Comparison of ENCODE assay signal across 8 cellular contexts in the genomic region with DNA sequence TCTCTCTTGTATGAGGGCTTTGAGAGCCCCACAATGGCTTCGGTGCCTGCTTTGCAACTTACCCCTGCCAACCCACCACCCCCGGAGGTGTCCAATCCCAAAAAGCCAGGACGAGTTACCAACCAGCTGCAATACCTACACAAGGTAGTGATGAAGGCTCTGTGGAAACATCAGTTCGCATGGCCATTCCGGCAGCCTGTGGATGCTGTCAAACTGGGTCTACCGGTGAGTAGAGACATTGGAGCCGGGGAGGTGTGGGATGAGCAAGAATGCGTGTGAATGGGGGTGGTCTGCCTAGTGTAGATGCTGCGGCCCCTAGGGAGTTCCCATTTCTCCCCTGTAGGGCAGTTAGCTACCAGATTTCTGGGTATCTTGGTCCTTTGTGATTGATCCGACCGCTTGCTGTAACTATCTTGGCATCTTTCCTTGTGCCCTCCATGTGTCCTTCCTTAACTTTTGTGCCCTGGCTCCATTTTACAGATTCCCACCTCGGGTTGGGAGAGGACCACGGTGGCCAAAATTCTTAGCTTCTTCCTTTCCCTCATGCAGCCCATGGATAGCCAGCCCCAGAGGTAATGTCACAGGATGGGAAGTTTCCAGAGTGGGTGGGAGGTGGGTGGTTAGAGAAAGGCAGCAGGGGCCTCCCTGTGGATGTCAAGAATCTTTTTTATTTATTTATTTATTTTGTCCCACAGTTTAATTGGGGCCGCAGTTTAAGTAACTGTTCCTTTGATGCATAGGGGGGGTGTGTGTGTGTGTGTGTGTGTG. TPM values are rescaled to one million over a fixed set of nuclear protein-coding genes. Genes with fewer than 3 reads are reported as not detected.
DNase-seq lines count a peak whose midpoint lies in the region; ATAC-seq and TF ChIP-seq lines count a peak whose summit lies in the region.

No MANE protein-coding gene starts in this region.

- H3K4me3 ChIP-seq in H7 (ENCODE audit: insufficient read depth, low read depth, low read length) (peak overlapping the region; percentile 97), foreskin fibroblast (ENCODE audit: low read depth in 1 of 2, low read length in 2 of 2) (peak overlapping the region; percentile 74 to 95), skeletal muscle tissue (ENCODE audit: low read length in 3 of 3) (peak overlapping the region; percentile 86 to 98 (median 87))

- H3K36me3 Mint-ChIP-seq in T-cell: peaks cover 76% of the 10 kb centered on the region

- POLR2A ChIA-PET in T-cell (lab: Charles Lee): interaction anchor here (0.8 to 3.4 kb wide), 4 partner anchors 10 to 41 kb away, joined by 3 to 49 read pairs (median 3); a partner anchor contains a TSS

- CTCF ChIA-PET in T-cell (lab: Charles Lee): interaction anchor here (0.6 to 14.4 kb wide), 8 partner anchors 7 to 136 kb away, joined by 3 to 207 read pairs (median 9); a partner anchor contains a TSS

- H3K27ac Mint-ChIP-seq in T-cell: peak overlapping the region; percentile 74 to 99

- H3K36me3 ChIP-seq in H7 (replicated peaks; ENCODE audit: control insufficient read depth, insufficient read depth, low read length): peaks cover 64% of the 10 kb centered on the region
- peaks cover 59 to 72% (median 72%) of the 10 kb centered on the region in 3 donors for H3K36me3 ChIP-seq in skeletal muscle tissue (ENCODE audit: control insufficient read depth in 3 of 3, insufficient read depth in 3 of 3, low read length in 3 of 3)

- H3K9me3 ChIP-seq in skeletal muscle tissue (ENCODE audit: control insufficient read depth in 3 of 3, low read length in 3 of 3): no peaks in the 10 kb centered on the region

- H3K27ac ChIP-seq in skeletal muscle tissue (ENCODE audit: low read depth, low read length): no peak overlapping the region

- peaks cover 44 to 69% (median 55%) of the 10 kb centered on the region in 3 donors for H3K4me1 Mint-ChIP-seq in T-cell

- no peak for DNase-seq in H7
- DNase-seq in T-cell: no peak
- DNase-seq in foreskin fibroblast: no peak
- DNase-seq in kidney tubule cell (ENCODE audit: low spot score): no peak
- no peak for DNase-seq in GM10266 (ENCODE audit: extremely low spot score)
- DNase-seq in midbrain (lab: John Stamatoyannopoulos, UW): no peak

- H3K27me3 Mint-ChIP-seq in T-cell: no peaks in the 10 kb centered on the region

- H3K27me3 ChIP-seq in H7 (ENCODE audit: control insufficient read depth, insufficient read depth, low read length) (no peaks in the 10 kb centered on the region), skeletal muscle tissue (ENCODE audit: control insufficient read depth in 3 of 3, insufficient read depth in 3 of 3, low read length in 3 of 3) (no peaks in the 10 kb centered on the region)

- ATAC-seq in T-cell (replicated peaks in 1 of 4) (no peak), GM21737 (IDR thresholded peaks at IDR 0.05; ENCODE audit: unreplicated experiment) (no peak)

- H3K9me3 Mint-ChIP-seq in T-cell: no peaks in the 10 kb centered on the region

- H3K9ac ChIP-seq in skeletal muscle tissue (ENCODE audit: low read depth in 1 of 3, low read length in 3 of 3): peak overlapping the region; percentile 83 to 93 (median 93)

- H3K4me3 Mint-ChIP-seq in T-cell: peak overlapping the region; percentile 96 to 99 (median 99)

- peaks cover 26 to 45% (median 37%) of the 10 kb centered on the region in 3 donors for H3K4me1 ChIP-seq in skeletal muscle tissue (ENCODE audit: control insufficient read depth in 3 of 3, insufficient read depth in 3 of 3, low read length in 3 of 3)

- no peak for TF ChIP-seq CTCF in foreskin fibroblast (IDR thresholded peaks at IDR 0.05; ENCODE audit: low read depth, low read length)
- TF ChIP-seq CTCF in GM10266 (IDR thresholded peaks at IDR 0.05; ENCODE audit: control insufficient read depth, insufficient read depth, low read depth, missing control alignments): no peak

RNA-seq across cellular contexts. Expression of a gene that starts 6.3 kb away (rescaled TPM):
- total RNA-seq in H7 (2014; rRNA removed; shearing (Covaris generic)): 121 and 182 TPM in 2 replicates
- total RNA-seq in T-cell (100 to 1,000 TPM; 320 to 383 (median 358) TPM), skeletal muscle tissue (36.5 TPM)

RNA-seq across cellular contexts. Expression of a gene that starts 21.8 kb away (rescaled TPM):
- total RNA-seq in H7 (2014; rRNA removed; shearing (Covaris generic)): 1.9 and 4.1 TPM in 2 replicates
- total RNA-seq in T-cell (10 to 100 TPM; 22.3 to 37.8 (median 27.5) TPM), skeletal muscle tissue (6.3 TPM)

RNA-seq across cellular contexts. Expression of a gene that starts 33.9 kb away (rescaled TPM):
- total RNA-seq in H7 (2014; rRNA removed; shearing (Covaris generic)): 0.17 and 0.55 TPM in 2 replicates
- 10 to 100 TPM in 3 of 5 donors, 1 to 10 TPM in 2; 8.8 to 30.6 (median 10.6) TPM for total RNA-seq in T-cell
- 6.3 TPM for total RNA-seq in skeletal muscle tissue

RNA-seq across cellular contexts. Expression of a gene that starts 34.7 kb away (rescaled TPM):
- total RNA-seq in H7 (2014; rRNA removed; shearing (Covaris generic)): 2.3 and 6.1 TPM in 2 replicates
- total RNA-seq in T-cell: 10 to 100 TPM in 3 of 5 donors, 1 to 10 TPM in 2; 6.1 to 17.0 (median 13.4) TPM
- 1.0 TPM for total RNA-seq in skeletal muscle tissue
